Comparison of ENCODE assay signal across 21 cellular contexts in the genomic region with DNA sequence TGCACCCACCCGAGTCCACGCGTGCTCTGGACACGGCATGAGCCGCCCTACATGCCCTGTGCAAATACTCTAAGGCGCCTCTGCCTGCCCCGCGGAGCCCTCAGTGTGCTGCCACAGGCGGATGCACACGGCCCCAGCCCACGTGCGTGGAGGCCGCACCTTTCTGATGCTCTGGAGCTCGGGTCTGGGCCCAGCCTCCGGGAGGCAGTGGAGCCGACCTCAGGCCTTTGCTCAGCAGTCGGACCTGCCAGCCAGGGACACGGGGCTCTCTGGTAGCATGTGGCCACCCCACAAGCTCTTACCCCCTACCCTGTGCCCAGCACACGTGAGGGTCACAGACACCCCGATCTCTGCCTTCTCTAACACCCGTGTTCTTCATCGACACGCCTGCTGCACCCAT. TPM values are rescaled to one million over a fixed set of nuclear protein-coding genes. Genes with fewer than 3 reads are reported as not detected.
DNase-seq lines count a peak whose midpoint lies in the region; ATAC-seq and TF ChIP-seq lines count a peak whose summit lies in the region.
"Had no signal": no experiment of that assay in that cellular context is flagged by ENCODE, and none has a peak within 500 bp of the region (broad histone marks: within the 10 kb centered on the region; RNA-seq: fewer than 3 reads in every experiment).

No MANE protein-coding gene starts in this region.

- DNase-seq in activated naive CD8-positive, alpha-beta T cell treated with anti-CD3 and anti-CD28 coated beads for 36 hours = no peak
- DNase-seq in WTC11 (ENCODE audit: low spot score) = no peak
- no peak for DNase-seq in mesothelial cell of epicardium (ENCODE audit: low spot score in 2 of 2, unreplicated experiment in 2 of 2)
- no peak for DNase-seq in type B pancreatic cell (ENCODE audit: extremely low spot score, unreplicated experiment)
- no peak for DNase-seq in activated CD4-positive, alpha-beta T cell treated with anti-CD3 and anti-CD28 coated beads for 48 hours
- DNase-seq in Kasumi-1 (lab: John Stamatoyannopoulos, UW) = no peak
- no peak for DNase-seq in KG1 (lab: John Stamatoyannopoulos, UW)
- DNase-seq: ACHN; activated CD4-positive, alpha-beta T cell treated with anti-CD3 and anti-CD28 coated beads, Interleukin-2, amount 50 U/mL, for 1 hour; C1 segment of cervical spinal cord; GM23248; NCI-H1048; NCI-H1930; NCI-H226; NCI-H82; OCI-M1; Right ventricle myocardium superior; SW 1271; uterus had no signal

- no peaks in the 10 kb centered on the region for H3K9me3 Mint-ChIP-seq in activated naive CD8-positive, alpha-beta T cell (ENCODE audit: low read depth)
- no peaks in the 10 kb centered on the region for H3K9me3 Mint-ChIP-seq in activated naive CD8-positive, alpha-beta T cell treated with anti-CD3 and anti-CD28 coated beads for 36 hours
- no peaks in the 10 kb centered on the region for H3K9me3 Mint-ChIP-seq in WTC11
- no peaks in the 10 kb centered on the region for H3K9me3 Mint-ChIP-seq in mesothelial cell of epicardium
- H3K9me3 Mint-ChIP-seq in type B pancreatic cell = no peaks in the 10 kb centered on the region

- H3K27me3 Mint-ChIP-seq in activated naive CD8-positive, alpha-beta T cell = no peaks in the 10 kb centered on the region
- no peaks in the 10 kb centered on the region for H3K27me3 Mint-ChIP-seq in activated naive CD8-positive, alpha-beta T cell treated with anti-CD3 and anti-CD28 coated beads for 36 hours
- no peaks in the 10 kb centered on the region for H3K27me3 Mint-ChIP-seq in WTC11 (ENCODE audit: low read depth)
- no peaks in the 10 kb centered on the region for H3K27me3 Mint-ChIP-seq in mesothelial cell of epicardium (ENCODE audit: low read depth)
- H3K27me3 Mint-ChIP-seq in type B pancreatic cell = no peaks in the 10 kb centered on the region

- CTCF ChIA-PET in WTC11 (lab: Charles Lee) = no interaction called here

- H3K36me3 Mint-ChIP-seq in activated naive CD8-positive, alpha-beta T cell = no peaks in the 10 kb centered on the region
- H3K36me3 Mint-ChIP-seq in activated naive CD8-positive, alpha-beta T cell treated with anti-CD3 and anti-CD28 coated beads for 36 hours = peaks cover 6% of the 10 kb centered on the region
- H3K36me3 Mint-ChIP-seq in WTC11 (peaks cover 10% of the 10 kb centered on the region; the same call in 1 of the 2 replicates), mesothelial cell of epicardium (peaks cover 5% of the 10 kb centered on the region), type B pancreatic cell (no peaks in the 10 kb centered on the region)

- POLR2A ChIA-PET in WTC11 (lab: Charles Lee) = no interaction called here

- no peak for ATAC-seq in WTC11

- H3K27ac Mint-ChIP-seq in activated naive CD8-positive, alpha-beta T cell = no peak overlapping the region
- H3K27ac Mint-ChIP-seq in activated naive CD8-positive, alpha-beta T cell treated with anti-CD3 and anti-CD28 coated beads for 36 hours = no peak overlapping the region
- H3K27ac Mint-ChIP-seq in WTC11 (no peak overlapping the region; the same call in 1 of the 2 replicates), mesothelial cell of epicardium (no peak overlapping the region), type B pancreatic cell (no peak overlapping the region)

- TF ChIP-seq CTCF in WTC11 (IDR thresholded peaks at IDR 0.05) (no peak), mesothelial cell of epicardium (IDR thresholded peaks at IDR 0.05; ENCODE audit: unreplicated experiment) (no peak), type B pancreatic cell (conservative IDR thresholded peaks at IDR 0.05) (no peak)

- H3K4me1 Mint-ChIP-seq in activated naive CD8-positive, alpha-beta T cell (ENCODE audit: low read depth) = peaks cover 1% of the 10 kb centered on the region
- peaks cover 1% of the 10 kb centered on the region for H3K4me1 Mint-ChIP-seq in activated naive CD8-positive, alpha-beta T cell treated with anti-CD3 and anti-CD28 coated beads for 36 hours
- H3K4me1 Mint-ChIP-seq in WTC11 (peaks cover 3% of the 10 kb centered on the region; the same call in 1 of the 2 replicates), mesothelial cell of epicardium (no peaks in the 10 kb centered on the region), type B pancreatic cell (ENCODE audit: unreplicated experiment) (no peaks in the 10 kb centered on the region)

- peak overlapping the region; percentile 59 for H3K4me3 Mint-ChIP-seq in activated naive CD8-positive, alpha-beta T cell
- no peak overlapping the region for H3K4me3 Mint-ChIP-seq in activated naive CD8-positive, alpha-beta T cell treated with anti-CD3 and anti-CD28 coated beads for 36 hours
- peak overlapping the region; percentile 71 for H3K4me3 Mint-ChIP-seq in WTC11
- peak overlapping the region; percentile 80 for H3K4me3 Mint-ChIP-seq in mesothelial cell of epicardium
- H3K4me3 Mint-ChIP-seq in type B pancreatic cell = peak overlapping the region; percentile 70

TF ChIP-seq in WTC11, 78 proteins besides CTCF, POLR2A, EP300 and RAD21 (continues in another document):
- no peak for TF ChIP-seq PRRX2 (CRISPR knock-in tag; IDR thresholded peaks at IDR 0.05)
- TF ChIP-seq EMX1 (CRISPR knock-in tag; IDR thresholded peaks at IDR 0.05) = no peak
- TF ChIP-seq TCF7 (CRISPR knock-in tag; IDR thresholded peaks at IDR 0.05; ENCODE audit: low read depth) = no peak
- TF ChIP-seq NR3C1 (CRISPR knock-in tag; conservative IDR thresholded peaks at IDR 0.05; ENCODE audit: low read depth) = no peak
- TF ChIP-seq E2F1 (CRISPR knock-in tag; IDR thresholded peaks at IDR 0.05) = no peak
- TF ChIP-seq GRHL2 (CRISPR knock-in tag; IDR thresholded peaks at IDR 0.05; ENCODE audit: insufficient replicate concordance, severe bottlenecking) = no peak
- no peak for TF ChIP-seq TP53 (CRISPR knock-in tag; IDR thresholded peaks at IDR 0.05)
- no peak for TF ChIP-seq MYBL2 (CRISPR knock-in tag; IDR thresholded peaks at IDR 0.05)
- TF ChIP-seq CREM (CRISPR knock-in tag; IDR thresholded peaks at IDR 0.05) = no peak
- no peak for TF ChIP-seq FOXP1 (CRISPR knock-in tag; IDR thresholded peaks at IDR 0.05; ENCODE audit: borderline replicate concordance)
- no peak for TF ChIP-seq CDX4 (CRISPR knock-in tag; IDR thresholded peaks at IDR 0.05; ENCODE audit: borderline replicate concordance)
- TF ChIP-seq E2F5 (CRISPR knock-in tag; IDR thresholded peaks at IDR 0.05) = no peak
- TF ChIP-seq MLX (CRISPR knock-in tag; IDR thresholded peaks at IDR 0.05) = no peak
- TF ChIP-seq, protein P1, sequence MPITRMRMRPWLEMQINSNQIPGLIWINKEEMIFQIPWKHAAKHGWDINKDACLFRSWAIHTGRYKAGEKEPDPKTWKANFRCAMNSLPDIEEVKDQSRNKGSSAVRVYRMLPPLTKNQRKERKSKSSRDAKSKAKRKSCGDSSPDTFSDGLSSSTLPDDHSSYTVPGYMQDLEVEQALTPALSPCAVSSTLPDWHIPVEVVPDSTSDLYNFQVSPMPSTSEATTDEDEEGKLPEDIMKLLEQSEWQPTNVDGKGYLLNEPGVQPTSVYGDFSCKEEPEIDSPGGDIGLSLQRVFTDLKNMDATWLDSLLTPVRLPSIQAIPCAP (CRISPR knock-in tag; IDR thresholded peaks at IDR 0.05) = no peak
- TF ChIP-seq NFE2L1 (CRISPR knock-in tag; IDR thresholded peaks at IDR 0.05) = no peak
- TF ChIP-seq SMAD4 (CRISPR knock-in tag; IDR thresholded peaks at IDR 0.05) = no peak

RNA-seq across cellular contexts. Expression of gene TMEM240, which starts 2.1 kb away (rescaled TPM):
- under 1 TPM in 1 of 2 experiments, not detected in 1; 0.88 TPM for total RNA-seq in activated naive CD8-positive, alpha-beta T cell treated with anti-CD3 and anti-CD28 coated beads for 36 hours
- total RNA-seq in WTC11 (2021) (6.6 to 8.8 TPM (median 8.0 TPM) in 3 replicates), mesothelial cell of epicardium (16.7 to 18.3 TPM (median 17.3 TPM) in 3 replicates), type B pancreatic cell (ENCODE audit: low replicate concordance) (3.1 and 10.3 TPM in 2 replicates)
- total RNA-seq: ascending aorta had no signal

RNA-seq across cellular contexts. Expression of gene ATAD3A, which starts 26.4 kb away (rescaled TPM):
- total RNA-seq in activated naive CD8-positive, alpha-beta T cell treated with anti-CD3 and anti-CD28 coated beads for 36 hours = 10 to 100 TPM; 87.9 to 89.2 TPM
- total RNA-seq in WTC11 (2021) (56.1 to 71.2 TPM (median 58.7 TPM) in 3 replicates), mesothelial cell of epicardium (31.8 to 35.4 TPM (median 35.3 TPM) in 3 replicates), type B pancreatic cell (ENCODE audit: low replicate concordance) (37.8 and 39.8 TPM in 2 replicates)

RNA-seq across cellular contexts. Expression of gene SSU72, which starts 36.3 kb away (rescaled TPM):
- 100 to 1,000 TPM; 124 to 131 TPM for total RNA-seq in activated naive CD8-positive, alpha-beta T cell treated with anti-CD3 and anti-CD28 coated beads for 36 hours
- 150 to 158 TPM (median 150 TPM) in 3 replicates for total RNA-seq in WTC11 (2021)
- total RNA-seq in mesothelial cell of epicardium = 97.2 to 98.8 TPM (median 97.4 TPM) in 3 replicates
- total RNA-seq in type B pancreatic cell (ENCODE audit: low replicate concordance) = 117 and 126 TPM in 2 replicates
